2 cellular contexts compared by ENCODE assay signal in the genomic region with DNA sequence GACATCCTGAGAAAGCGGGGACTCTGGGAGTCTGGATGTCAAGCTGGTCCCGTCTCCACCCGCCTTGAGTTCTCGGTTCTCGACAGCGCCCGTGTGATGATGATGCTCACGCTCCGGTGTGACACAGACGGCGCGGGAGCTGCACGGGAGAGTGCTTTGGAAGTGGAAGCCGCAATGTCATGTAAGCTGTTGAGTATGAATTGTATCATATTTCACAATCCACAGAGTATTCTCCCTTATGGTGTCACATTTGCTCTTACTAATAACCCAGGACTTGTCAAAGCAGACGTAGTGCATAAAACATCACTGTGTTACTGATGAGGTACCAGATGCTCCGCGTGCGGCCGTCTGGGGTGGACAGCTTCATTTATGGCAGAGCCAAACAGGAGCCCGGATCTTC.
TF ChIP-seq lines count a peak whose summit lies in the region.

No MANE protein-coding gene starts in this region.

TF ChIP-seq in H1, 55 proteins besides CTCF, POLR2A, EP300 and RAD21:
- no peak for TF ChIP-seq YY1 (IDR thresholded peaks at IDR 0.05; ENCODE audit: low read depth, low read length)
- no peak for TF ChIP-seq SAP30 (IDR thresholded peaks at IDR 0.05; ENCODE audit: insufficient read depth, insufficient replicate concordance, low read length)
- no peak for TF ChIP-seq POLR2AphosphoS5 (IDR thresholded peaks at IDR 0.05; ENCODE audit: low read depth, low read length)
- no peak for TF ChIP-seq HDAC6 (IDR thresholded peaks at IDR 0.05; ENCODE audit: low read depth, low read length)
- no peak for TF ChIP-seq BRCA1 (IDR thresholded peaks at IDR 0.05; ENCODE audit: low read depth, low read length)
- TF ChIP-seq SRF (IDR thresholded peaks at IDR 0.05; ENCODE audit: low read depth, low read length): no peak

TF ChIP-seq in SK-N-SH treated with all-trans-retinoic acid at 6 μM for 48 hours, 23 proteins besides CTCF, POLR2A, EP300 and RAD21:
- TF ChIP-seq CSDC2 (CRISPR knock-in tag; IDR thresholded peaks at IDR 0.05): no peak
- no peak for TF ChIP-seq ZNF8 (CRISPR knock-in tag; IDR thresholded peaks at IDR 0.05)
- no peak for TF ChIP-seq ZNF70 (CRISPR knock-in tag; IDR thresholded peaks at IDR 0.05)
- no peak for TF ChIP-seq RARB (CRISPR knock-in tag; IDR thresholded peaks at IDR 0.05)
- TF ChIP-seq, protein P1, sequence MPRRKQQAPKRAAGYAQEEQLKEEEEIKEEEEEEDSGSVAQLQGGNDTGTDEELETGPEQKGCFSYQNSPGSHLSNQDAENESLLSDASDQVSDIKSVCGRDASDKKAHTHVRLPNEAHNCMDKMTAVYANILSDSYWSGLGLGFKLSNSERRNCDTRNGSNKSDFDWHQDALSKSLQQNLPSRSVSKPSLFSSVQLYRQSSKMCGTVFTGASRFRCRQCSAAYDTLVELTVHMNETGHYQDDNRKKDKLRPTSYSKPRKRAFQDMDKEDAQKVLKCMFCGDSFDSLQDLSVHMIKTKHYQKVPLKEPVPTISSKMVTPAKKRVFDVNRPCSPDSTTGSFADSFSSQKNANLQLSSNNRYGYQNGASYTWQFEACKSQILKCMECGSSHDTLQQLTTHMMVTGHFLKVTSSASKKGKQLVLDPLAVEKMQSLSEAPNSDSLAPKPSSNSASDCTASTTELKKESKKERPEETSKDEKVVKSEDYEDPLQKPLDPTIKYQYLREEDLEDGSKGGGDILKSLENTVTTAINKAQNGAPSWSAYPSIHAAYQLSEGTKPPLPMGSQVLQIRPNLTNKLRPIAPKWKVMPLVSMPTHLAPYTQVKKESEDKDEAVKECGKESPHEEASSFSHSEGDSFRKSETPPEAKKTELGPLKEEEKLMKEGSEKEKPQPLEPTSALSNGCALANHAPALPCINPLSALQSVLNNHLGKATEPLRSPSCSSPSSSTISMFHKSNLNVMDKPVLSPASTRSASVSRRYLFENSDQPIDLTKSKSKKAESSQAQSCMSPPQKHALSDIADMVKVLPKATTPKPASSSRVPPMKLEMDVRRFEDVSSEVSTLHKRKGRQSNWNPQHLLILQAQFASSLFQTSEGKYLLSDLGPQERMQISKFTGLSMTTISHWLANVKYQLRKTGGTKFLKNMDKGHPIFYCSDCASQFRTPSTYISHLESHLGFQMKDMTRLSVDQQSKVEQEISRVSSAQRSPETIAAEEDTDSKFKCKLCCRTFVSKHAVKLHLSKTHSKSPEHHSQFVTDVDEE (CRISPR knock-in tag; IDR thresholded peaks at IDR 0.05): no peak
- no peak for TF ChIP-seq ZNF565 (CRISPR knock-in tag; conservative IDR thresholded peaks at IDR 0.05; ENCODE audit: low read depth)
- TF ChIP-seq, protein P2, sequence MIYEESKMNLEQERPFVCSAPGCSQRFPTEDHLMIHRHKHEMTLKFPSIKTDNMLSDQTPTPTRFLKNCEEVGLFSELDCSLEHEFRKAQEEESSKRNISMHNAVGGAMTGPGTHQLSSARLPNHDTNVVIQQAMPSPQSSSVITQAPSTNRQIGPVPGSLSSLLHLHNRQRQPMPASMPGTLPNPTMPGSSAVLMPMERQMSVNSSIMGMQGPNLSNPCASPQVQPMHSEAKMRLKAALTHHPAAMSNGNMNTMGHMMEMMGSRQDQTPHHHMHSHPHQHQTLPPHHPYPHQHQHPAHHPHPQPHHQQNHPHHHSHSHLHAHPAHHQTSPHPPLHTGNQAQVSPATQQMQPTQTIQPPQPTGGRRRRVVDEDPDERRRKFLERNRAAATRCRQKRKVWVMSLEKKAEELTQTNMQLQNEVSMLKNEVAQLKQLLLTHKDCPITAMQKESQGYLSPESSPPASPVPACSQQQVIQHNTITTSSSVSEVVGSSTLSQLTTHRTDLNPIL (CRISPR knock-in tag; IDR thresholded peaks at IDR 0.05; ENCODE audit: low read depth): no peak
- TF ChIP-seq ZFP30 (CRISPR knock-in tag; IDR thresholded peaks at IDR 0.05): no peak
- no peak for TF ChIP-seq ISL1 (CRISPR knock-in tag; IDR thresholded peaks at IDR 0.05)
- TF ChIP-seq SNAI2 (CRISPR knock-in tag; IDR thresholded peaks at IDR 0.05): no peak
- TF ChIP-seq OSR1 (CRISPR knock-in tag; IDR thresholded peaks at IDR 0.05): no peak
- TF ChIP-seq ZC3H10 (CRISPR knock-in tag; IDR thresholded peaks at IDR 0.05): no peak
- TF ChIP-seq TOX (CRISPR knock-in tag; IDR thresholded peaks at IDR 0.05; ENCODE audit: borderline replicate concordance): no peak
- TF ChIP-seq, protein P3, sequence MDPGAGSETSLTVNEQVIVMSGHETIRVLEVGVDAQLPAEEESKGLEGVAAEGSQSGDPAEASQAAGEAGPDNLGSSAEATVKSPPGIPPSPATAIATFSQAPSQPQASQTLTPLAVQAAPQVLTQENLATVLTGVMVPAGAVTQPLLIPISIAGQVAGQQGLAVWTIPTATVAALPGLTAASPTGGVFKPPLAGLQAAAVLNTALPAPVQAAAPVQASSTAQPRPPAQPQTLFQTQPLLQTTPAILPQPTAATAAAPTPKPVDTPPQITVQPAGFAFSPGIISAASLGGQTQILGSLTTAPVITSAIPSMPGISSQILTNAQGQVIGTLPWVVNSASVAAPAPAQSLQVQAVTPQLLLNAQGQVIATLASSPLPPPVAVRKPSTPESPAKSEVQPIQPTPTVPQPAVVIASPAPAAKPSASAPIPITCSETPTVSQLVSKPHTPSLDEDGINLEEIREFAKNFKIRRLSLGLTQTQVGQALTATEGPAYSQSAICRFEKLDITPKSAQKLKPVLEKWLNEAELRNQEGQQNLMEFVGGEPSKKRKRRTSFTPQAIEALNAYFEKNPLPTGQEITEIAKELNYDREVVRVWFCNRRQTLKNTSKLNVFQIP (CRISPR knock-in tag; IDR thresholded peaks at IDR 0.05; ENCODE audit: borderline replicate concordance, low read depth): no peak
- TF ChIP-seq, protein P4, sequence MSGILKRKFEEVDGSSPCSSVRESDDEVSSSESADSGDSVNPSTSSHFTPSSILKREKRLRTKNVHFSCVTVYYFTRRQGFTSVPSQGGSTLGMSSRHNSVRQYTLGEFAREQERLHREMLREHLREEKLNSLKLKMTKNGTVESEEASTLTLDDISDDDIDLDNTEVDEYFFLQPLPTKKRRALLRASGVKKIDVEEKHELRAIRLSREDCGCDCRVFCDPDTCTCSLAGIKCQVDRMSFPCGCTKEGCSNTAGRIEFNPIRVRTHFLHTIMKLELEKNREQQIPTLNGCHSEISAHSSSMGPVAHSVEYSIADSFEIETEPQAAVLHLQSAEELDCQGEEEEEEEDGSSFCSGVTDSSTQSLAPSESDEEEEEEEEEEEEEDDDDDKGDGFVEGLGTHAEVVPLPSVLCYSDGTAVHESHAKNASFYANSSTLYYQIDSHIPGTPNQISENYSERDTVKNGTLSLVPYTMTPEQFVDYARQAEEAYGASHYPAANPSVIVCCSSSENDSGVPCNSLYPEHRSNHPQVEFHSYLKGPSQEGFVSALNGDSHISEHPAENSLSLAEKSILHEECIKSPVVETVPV (CRISPR knock-in tag; IDR thresholded peaks at IDR 0.05): no peak
- TF ChIP-seq, protein P5, sequence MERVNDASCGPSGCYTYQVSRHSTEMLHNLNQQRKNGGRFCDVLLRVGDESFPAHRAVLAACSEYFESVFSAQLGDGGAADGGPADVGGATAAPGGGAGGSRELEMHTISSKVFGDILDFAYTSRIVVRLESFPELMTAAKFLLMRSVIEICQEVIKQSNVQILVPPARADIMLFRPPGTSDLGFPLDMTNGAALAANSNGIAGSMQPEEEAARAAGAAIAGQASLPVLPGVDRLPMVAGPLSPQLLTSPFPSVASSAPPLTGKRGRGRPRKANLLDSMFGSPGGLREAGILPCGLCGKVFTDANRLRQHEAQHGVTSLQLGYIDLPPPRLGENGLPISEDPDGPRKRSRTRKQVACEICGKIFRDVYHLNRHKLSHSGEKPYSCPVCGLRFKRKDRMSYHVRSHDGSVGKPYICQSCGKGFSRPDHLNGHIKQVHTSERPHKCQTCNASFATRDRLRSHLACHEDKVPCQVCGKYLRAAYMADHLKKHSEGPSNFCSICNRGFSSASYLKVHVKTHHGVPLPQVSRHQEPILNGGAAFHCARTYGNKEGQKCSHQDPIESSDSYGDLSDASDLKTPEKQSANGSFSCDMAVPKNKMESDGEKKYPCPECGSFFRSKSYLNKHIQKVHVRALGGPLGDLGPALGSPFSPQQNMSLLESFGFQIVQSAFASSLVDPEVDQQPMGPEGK (CRISPR knock-in tag; IDR thresholded peaks at IDR 0.05; ENCODE audit: borderline replicate concordance): no peak
- no peak for TF ChIP-seq TCF4 (CRISPR knock-in tag; IDR thresholded peaks at IDR 0.05; ENCODE audit: borderline replicate concordance)
- TF ChIP-seq GLIS3 (CRISPR knock-in tag; IDR thresholded peaks at IDR 0.05): no peak
- no peak for TF ChIP-seq BACH2 (CRISPR knock-in tag; IDR thresholded peaks at IDR 0.05; ENCODE audit: borderline replicate concordance)
- no peak for TF ChIP-seq ESRRG (CRISPR knock-in tag; IDR thresholded peaks at IDR 0.05)
TF ChIP-seq in SK-N-SH treated with all-trans-retinoic acid at 6 μM for 48 hours: peak in this region for 0.
